ENCODE assay signal across 9 cellular contexts in the genomic region with DNA sequence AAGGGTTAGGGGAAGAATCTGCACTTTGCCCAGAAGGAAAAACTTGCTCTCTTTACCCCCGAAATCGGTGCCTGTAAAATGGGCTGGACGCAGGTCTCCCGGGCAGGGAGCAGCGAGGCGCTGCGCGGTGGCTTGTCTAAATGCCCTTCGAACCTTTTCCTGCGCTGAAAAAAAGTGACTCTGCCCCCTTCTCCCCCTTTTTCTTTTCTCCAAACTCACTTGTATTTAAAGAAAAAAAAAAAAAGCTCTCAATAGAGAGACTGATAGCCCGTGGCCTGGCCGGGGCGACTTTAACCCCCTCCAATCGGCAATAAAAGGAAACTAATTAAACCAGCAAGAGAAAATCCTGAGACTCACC. TPM values are rescaled to one million over a fixed set of nuclear protein-coding genes. Genes with fewer than 3 reads are reported as not detected.
DNase-seq lines count a peak whose midpoint lies in the region; ATAC-seq, FAIRE-seq and TF ChIP-seq lines count a peak whose summit lies in the region.
"Had no signal": no experiment of that assay in that cellular context is flagged by ENCODE, and none has a peak within 500 bp of the region (broad histone marks: within the 10 kb centered on the region; RNA-seq: fewer than 3 reads in every experiment).

No MANE protein-coding gene starts in this region.

- H3K27ac Mint-ChIP-seq in GM23338 (no peak overlapping the region), astrocyte (ENCODE audit: unreplicated experiment) (peak overlapping the region; percentile 64)

- H2AFZ ChIP-seq in GM23338, result peak overlapping the region; percentile 80; the same call in 1 of the 2 replicates
- H2AFZ ChIP-seq in astrocyte (ENCODE audit: low read depth, low read length), result peak overlapping the region; percentile 73
- no peak overlapping the region for H2AFZ ChIP-seq in mesenchymal stem cell (ENCODE audit: low read depth, low read length)

- no peak overlapping the region for H2BK120ac ChIP-seq in mesenchymal stem cell (ENCODE audit: low read depth, low read length)

- no peak overlapping the region for H4K8ac ChIP-seq in mesenchymal stem cell (ENCODE audit: low read length)

- H3K27ac ChIP-seq in A673 (ENCODE audit: low read depth, low read length, poor library complexity, severe bottlenecking) (no peak overlapping the region), GM23338 (ENCODE audit: low read depth) (no peak overlapping the region), astrocyte (ENCODE audit: low read depth, low read length) (no peak overlapping the region), mesenchymal stem cell (ENCODE audit: low read length, poor library complexity, severe bottlenecking) (no peak overlapping the region)

- intact Hi-C loops in A673 (cut with micrococcal nuclease; ENCODE audit: unreplicated experiment), result loop anchor here (10.0 kb wide), 2 partner anchors 1218 to 1298 kb away; no protein-coding TSS in a partner anchor

- WGBS in mesenchymal stem cell, result under 1% methylated on average over 13 of the region's 14 CpGs

- no peak for DNase-seq in A673 (ENCODE audit: low spot score)
- no peak for DNase-seq in GM23338 (ENCODE audit: low spot score)
- no peak for DNase-seq in astrocyte (ENCODE audit: low read depth)
- DNase-seq in mesenchymal stem cell, result no peak
- DNase-seq in AML-193 (lab: John Stamatoyannopoulos, UW), result no peak

- H3K36me3 Mint-ChIP-seq in GM23338 (ENCODE audit: low read depth) (peaks cover 3% of the 10 kb centered on the region; the same call in 2 of the 3 replicates), astrocyte (ENCODE audit: low read depth, unreplicated experiment) (no peaks in the 10 kb centered on the region)

- TF ChIP-seq CTCF in A673 (conservative IDR thresholded peaks at IDR 0.05; ENCODE audit: low read depth, low read length), result no peak
- TF ChIP-seq CTCF in GM23338 (conservative IDR thresholded peaks at IDR 0.05; ENCODE audit: low read depth in 2 of 2), result no peak
- TF ChIP-seq CTCF in astrocyte (IDR thresholded peaks at IDR 0.05; ENCODE audit: insufficient read depth, low read depth, low read length), result no peak

- H3K4me1 ChIP-seq in A673 (ENCODE audit: insufficient read depth, low read length, poor library complexity, severe bottlenecking) (peaks cover 5% of the 10 kb centered on the region), GM23338 (ENCODE audit: insufficient read depth) (peaks cover 56% of the 10 kb centered on the region), astrocyte (ENCODE audit: insufficient read depth, low read length) (peaks cover 10% of the 10 kb centered on the region), mesenchymal stem cell (ENCODE audit: control insufficient read depth, insufficient read depth, low read depth, low read length) (peaks cover 34% of the 10 kb centered on the region)

- FAIRE-seq in astrocyte (lab: Jason Lieb, UNC), result no peak
- FAIRE-seq: GM12892 had no signal

- H3K9me3 ChIP-seq in A673 (ENCODE audit: low read depth, low read length, poor library complexity, severe bottlenecking) (no peaks in the 10 kb centered on the region), astrocyte (ENCODE audit: insufficient read depth, low read depth, low read length) (no peaks in the 10 kb centered on the region), mesenchymal stem cell (ENCODE audit: control insufficient read depth, low read length) (no peaks in the 10 kb centered on the region)

- peak overlapping the region; percentile 87 for H3K4me3 Mint-ChIP-seq in GM23338
- H3K4me3 Mint-ChIP-seq in astrocyte (ENCODE audit: unreplicated experiment), result peak overlapping the region; percentile 62

- H3K4me1 Mint-ChIP-seq in GM23338 (peaks cover 41% of the 10 kb centered on the region), astrocyte (ENCODE audit: low read depth, unreplicated experiment) (peaks cover 2% of the 10 kb centered on the region)

- no peaks in the 10 kb centered on the region for H4K20me1 ChIP-seq in GM23338 (replicated peaks; ENCODE audit: insufficient read depth)
- peaks cover 2% of the 10 kb centered on the region for H4K20me1 ChIP-seq in astrocyte (ENCODE audit: insufficient read depth, low read length)

- H3K9me2 ChIP-seq in GM23338 (ENCODE audit: insufficient read depth), result no peaks in the 10 kb centered on the region

- peak overlapping the region; percentile 37 for H3K4me3 ChIP-seq in A673 (ENCODE audit: low read depth, low read length, poor library complexity, severe bottlenecking)
- H3K4me3 ChIP-seq in GM23338, result peak overlapping the region; percentile 63
- H3K4me3 ChIP-seq in astrocyte (ENCODE audit: insufficient read depth, low read depth, low read length), result peak overlapping the region; percentile 62
- H3K4me3 ChIP-seq in mesenchymal stem cell (ENCODE audit: insufficient read depth in 1 of 2, low read depth in 1 of 2, low read length in 2 of 2), result peak overlapping the region in 1 of 2 experiments; percentile 70

- no peak overlapping the region for H3K4ac ChIP-seq in mesenchymal stem cell (ENCODE audit: low read depth in 1 of 2, low read length in 2 of 2)

- H3K14ac ChIP-seq in mesenchymal stem cell (ENCODE audit: low read length in 2 of 2), result no peak overlapping the region

- peaks cover 100% of the 10 kb centered on the region for H3K27me3 ChIP-seq in A673 (replicated peaks; ENCODE audit: insufficient read depth, low read depth, low read length, poor library complexity)
- H3K27me3 ChIP-seq in GM23338 (ENCODE audit: insufficient read depth), result peaks cover 71% of the 10 kb centered on the region
- H3K27me3 ChIP-seq in astrocyte (ENCODE audit: insufficient read depth, low read length), result peaks cover 82% of the 10 kb centered on the region
- H3K27me3 ChIP-seq in mesenchymal stem cell (ENCODE audit: control insufficient read depth in 1 of 2, insufficient read depth in 1 of 2, low read length in 2 of 2), result peaks cover 83 to 95% of the 10 kb centered on the region in 2 experiments

- no TSS peak for BruUV-seq in A673 (replicated peaks; lab: Mats Ljungman, UMichigan)

- no peak overlapping the region for H3K18ac ChIP-seq in mesenchymal stem cell (ENCODE audit: low read depth in 1 of 2, low read length in 2 of 2)

- H4K91ac ChIP-seq in mesenchymal stem cell (ENCODE audit: low read length), result no peak overlapping the region

- H3K4me2 ChIP-seq in GM23338, result peak overlapping the region; percentile 88
- H3K4me2 ChIP-seq in astrocyte (ENCODE audit: low read length), result peak overlapping the region; percentile 94
- peak overlapping the region; percentile 94 for H3K4me2 ChIP-seq in mesenchymal stem cell (ENCODE audit: low read length, poor library complexity, severe bottlenecking)

- H2AK5ac ChIP-seq in mesenchymal stem cell (ENCODE audit: low read length, severe bottlenecking), result no peak overlapping the region

- H2BK5ac ChIP-seq in mesenchymal stem cell (ENCODE audit: low read depth, low read length, poor library complexity, severe bottlenecking), result no peak overlapping the region

- H3K27me3 Mint-ChIP-seq in GM23338 (ENCODE audit: insufficient read depth, low read depth, poor library complexity), result peaks cover 49% of the 10 kb centered on the region
- H3K27me3 Mint-ChIP-seq in astrocyte (ENCODE audit: low read depth, unreplicated experiment), result peaks cover 65% of the 10 kb centered on the region

- POLR2A ChIA-PET in A673 (lab: Charles Lee; ENCODE audit: low non-redundant PET), result no interaction called here

- no peak for ATAC-seq in GM23338
- ATAC-seq in GM21529 (IDR thresholded peaks at IDR 0.05; ENCODE audit: unreplicated experiment), result no peak
- no peak for ATAC-seq in HG03565 (IDR thresholded peaks at IDR 0.05; ENCODE audit: unreplicated experiment)
- ATAC-seq in GM19324 (IDR thresholded peaks at IDR 0.05; ENCODE audit: low FRiP score, unreplicated experiment), result no peak

- CTCF ChIA-PET in A673 (lab: Charles Lee), result no interaction called here

- H3K9me3 Mint-ChIP-seq in GM23338 (no peaks in the 10 kb centered on the region), astrocyte (ENCODE audit: unreplicated experiment) (peaks cover 7% of the 10 kb centered on the region)

- no peak overlapping the region for H2BK15ac ChIP-seq in mesenchymal stem cell (ENCODE audit: low read depth, poor library complexity, severe bottlenecking)

- peaks cover 7% of the 10 kb centered on the region for H3F3A ChIP-seq in GM23338 (replicated peaks; ENCODE audit: low read depth)

- H3K79me1 ChIP-seq in mesenchymal stem cell (replicated peaks; ENCODE audit: low read length, poor library complexity, severe bottlenecking), result no peaks in the 10 kb centered on the region

- H3K36me3 ChIP-seq in A673 (ENCODE audit: insufficient read depth, low read length, poor library complexity, severe bottlenecking) (no peaks in the 10 kb centered on the region), GM23338 (ENCODE audit: insufficient read depth) (no peaks in the 10 kb centered on the region), astrocyte (ENCODE audit: insufficient read depth, low read length) (no peaks in the 10 kb centered on the region), mesenchymal stem cell (ENCODE audit: control insufficient read depth in 1 of 2, insufficient read depth in 2 of 2, low read depth in 1 of 2, low read length in 2 of 2) (peaks cover 0 to 2% of the 10 kb centered on the region in 2 experiments)

- H3K9ac ChIP-seq in astrocyte (ENCODE audit: low read length), result no peak overlapping the region
- no peak overlapping the region for H3K9ac ChIP-seq in mesenchymal stem cell (ENCODE audit: low read length)

- H3K23ac ChIP-seq in mesenchymal stem cell (ENCODE audit: low read length in 2 of 2), result no peak overlapping the region

- H3K79me2 ChIP-seq in GM23338 (replicated peaks; ENCODE audit: insufficient read depth), result no peaks in the 10 kb centered on the region; the same call in 1 of the 2 replicates
- H3K79me2 ChIP-seq in astrocyte (ENCODE audit: insufficient read depth, low read length), result no peaks in the 10 kb centered on the region

- no peak overlapping the region for H2BK12ac ChIP-seq in mesenchymal stem cell (ENCODE audit: low read length in 2 of 2)

TF ChIP-seq in GM23338, 12 proteins besides CTCF, POLR2A, EP300 and RAD21 (continues in another document):
- TF ChIP-seq STAT1 (IDR thresholded peaks at IDR 0.05; ENCODE audit: unreplicated experiment), result no peak
- TF ChIP-seq ZNF114 (CRISPR knock-in tag; IDR thresholded peaks at IDR 0.05), result no peak
- peak; percentile 65 for TF ChIP-seq EZH2 (IDR thresholded peaks at IDR 0.05; ENCODE audit: low read depth, unreplicated experiment)

RNA-seq across cellular contexts. Expression of a gene that starts 0.3 kb away (rescaled TPM):
- total RNA-seq in A673 (2021) (not detected in 2 replicates), astrocyte (0.36 and 0.70 TPM in 2 replicates)
- total RNA-seq in GM23338 (2014; rRNA removed; shearing (Covaris generic)), result 4.4 and 6.7 TPM in 2 replicates
- polyA plus RNA-seq in GM23338 (2016; fragmentation: Nextera tagmentation; extraction: Ambion mirVana), result 3.4 and 3.7 TPM in 2 replicates
- not detected for polyA plus RNA-seq in mesenchymal stem cell (2013, experiment 1 of 2)
- polyA plus RNA-seq in mesenchymal stem cell (2013, experiment 2 of 2), result 0.01 TPM
